8 cellular contexts compared by ENCODE assay signal in the genomic region with DNA sequence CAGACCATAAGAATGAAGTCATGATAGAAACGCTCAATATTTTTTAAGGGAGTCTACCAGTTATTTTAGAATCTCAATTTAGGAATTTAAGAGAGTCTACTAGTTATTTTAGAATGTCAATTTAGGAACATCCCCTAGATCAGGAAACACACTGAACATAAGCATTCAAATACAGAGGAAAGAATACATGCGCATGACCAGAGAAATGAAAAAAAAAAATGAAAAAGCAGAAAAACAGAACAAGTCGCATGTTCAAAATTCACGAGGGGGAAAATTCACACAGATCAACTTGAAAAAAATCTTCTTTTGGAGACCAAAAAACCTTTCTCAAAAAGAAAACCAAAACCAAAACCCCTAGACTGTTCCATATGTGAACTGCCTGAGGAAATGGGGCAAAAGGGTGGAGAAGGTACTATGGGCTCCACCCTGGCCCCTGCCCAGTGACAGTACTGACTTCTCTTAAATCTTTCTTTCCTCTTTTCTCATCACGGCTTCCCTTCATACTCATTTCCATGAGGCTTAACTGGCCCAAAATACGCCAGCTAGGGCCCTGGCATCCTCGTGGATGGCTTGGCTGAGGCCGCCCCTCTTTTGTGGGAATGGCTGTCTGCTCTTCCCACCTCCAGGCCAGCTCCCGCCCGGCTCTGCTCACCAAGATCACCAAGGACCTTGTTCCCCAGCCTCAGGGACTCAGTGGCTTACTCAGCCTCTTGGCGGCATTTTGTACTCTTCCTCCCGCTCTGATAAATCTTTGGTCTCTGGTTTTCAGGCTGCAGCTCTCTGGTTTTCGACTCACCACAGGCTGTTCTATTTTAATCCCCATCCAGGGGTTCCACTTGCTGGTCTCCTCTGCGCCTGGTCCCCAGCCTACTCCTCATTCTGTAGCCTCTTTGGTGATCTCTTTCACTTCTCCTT. TPM values are rescaled to one million over a fixed set of nuclear protein-coding genes. Genes with fewer than 3 reads are reported as not detected.
DNase-seq lines count a peak whose midpoint lies in the region; ATAC-seq, FAIRE-seq and TF ChIP-seq lines count a peak whose summit lies in the region.

No MANE protein-coding gene starts in this region.

- H3K27ac ChIP-seq in astrocyte (ENCODE audit: low read depth, low read length) = no peak overlapping the region

- peaks cover 18% of the 10 kb centered on the region for H4K20me1 ChIP-seq in astrocyte (ENCODE audit: insufficient read depth, low read length)

- peaks cover 93% of the 10 kb centered on the region for H3K79me2 ChIP-seq in astrocyte (ENCODE audit: insufficient read depth, low read length)

- no peak overlapping the region for H3K4me2 ChIP-seq in astrocyte (ENCODE audit: low read length)

- H3K4me1 Mint-ChIP-seq in Caco-2 (ENCODE audit: low read depth, unreplicated experiment) (peaks cover 10% of the 10 kb centered on the region), astrocyte (ENCODE audit: low read depth, unreplicated experiment) (peaks cover 23% of the 10 kb centered on the region), nephron progenitor cell (peaks cover 15% of the 10 kb centered on the region)

- POLR2A ChIA-PET in Caco-2 (lab: Charles Lee) = no interaction called here

- DNase-seq in Caco-2 (no peak), astrocyte (ENCODE audit: low read depth) (no peak), nephron progenitor cell (no peak), NCI-H1694 treated with DMSO at 0.1 percent for 48 hours (lab: John Stamatoyannopoulos, UW) (no peak), NCI-H1105 (lab: John Stamatoyannopoulos, UW) (no peak)
- no peak for DNase-seq in stimulated activated CD4-positive, alpha-beta T cell treated with anti-CD3 and anti-CD28 coated beads, Interleukin-4, amount 100 ng/mL, for 1 hour

- no peak for TF ChIP-seq CTCF in Caco-2 (IDR thresholded peaks at IDR 0.05; ENCODE audit: insufficient read depth in 1 of 2, low read depth in 1 of 2, low read length in 1 of 2, severe bottlenecking in 1 of 2, unreplicated experiment in 1 of 2)
- TF ChIP-seq CTCF in astrocyte (IDR thresholded peaks at IDR 0.05; ENCODE audit: insufficient read depth, low read depth, low read length) = no peak
- no peak for TF ChIP-seq CTCF in nephron progenitor cell (IDR thresholded peaks at IDR 0.05)

- CTCF ChIA-PET in Caco-2 (lab: Charles Lee) = no interaction called here

- no peaks in the 10 kb centered on the region for H3K27me3 Mint-ChIP-seq in Caco-2 (ENCODE audit: insufficient read depth, unreplicated experiment)
- no peaks in the 10 kb centered on the region for H3K27me3 Mint-ChIP-seq in astrocyte (ENCODE audit: low read depth, unreplicated experiment)
- no peaks in the 10 kb centered on the region for H3K27me3 Mint-ChIP-seq in nephron progenitor cell (ENCODE audit: low read depth, poor library complexity)

- H3K4me3 Mint-ChIP-seq in Caco-2 (ENCODE audit: unreplicated experiment) (no peak overlapping the region), astrocyte (ENCODE audit: unreplicated experiment) (no peak overlapping the region), nephron progenitor cell (no peak overlapping the region)

- H3K27ac Mint-ChIP-seq in Caco-2 (ENCODE audit: unreplicated experiment) (peak overlapping the region; percentile 37), astrocyte (ENCODE audit: unreplicated experiment) (peak overlapping the region; percentile 58), nephron progenitor cell (peak overlapping the region; percentile 80)

- H3K36me3 Mint-ChIP-seq in Caco-2 (ENCODE audit: insufficient read depth, unreplicated experiment) (peaks cover 11% of the 10 kb centered on the region), astrocyte (ENCODE audit: low read depth, unreplicated experiment) (peaks cover 5% of the 10 kb centered on the region), nephron progenitor cell (ENCODE audit: low read depth) (peaks cover 20% of the 10 kb centered on the region)

- H3K4me3 ChIP-seq in Caco-2 (ENCODE audit: low read depth, low read length) (no peak overlapping the region), astrocyte (ENCODE audit: insufficient read depth, low read depth, low read length) (no peak overlapping the region)

- H3K9ac ChIP-seq in astrocyte (ENCODE audit: low read length) = no peak overlapping the region

- no peaks in the 10 kb centered on the region for H3K9me3 Mint-ChIP-seq in Caco-2 (ENCODE audit: unreplicated experiment)
- no peaks in the 10 kb centered on the region for H3K9me3 Mint-ChIP-seq in astrocyte (ENCODE audit: unreplicated experiment)
- peaks cover 13% of the 10 kb centered on the region for H3K9me3 Mint-ChIP-seq in nephron progenitor cell

- FAIRE-seq in astrocyte (lab: Jason Lieb, UNC) = no peak

- BruUV-seq in Caco-2 (replicated peaks; lab: Mats Ljungman, UMichigan) = no TSS peak

- no peak overlapping the region for H2AFZ ChIP-seq in astrocyte (ENCODE audit: low read depth, low read length)

- H3K9me3 ChIP-seq in Caco-2 (no peaks in the 10 kb centered on the region), astrocyte (ENCODE audit: insufficient read depth, low read depth, low read length) (no peaks in the 10 kb centered on the region)

- no peaks in the 10 kb centered on the region for H3K27me3 ChIP-seq in Caco-2 (replicated peaks; ENCODE audit: control insufficient read depth, insufficient read depth, low read length)
- H3K27me3 ChIP-seq in astrocyte (ENCODE audit: insufficient read depth, low read length) = no peaks in the 10 kb centered on the region

- peak; percentile 62 for ATAC-seq in GM21360 (IDR thresholded peaks at IDR 0.05; ENCODE audit: unreplicated experiment)
- peak; percentile 52 for ATAC-seq in HG03571 (IDR thresholded peaks at IDR 0.05; ENCODE audit: unreplicated experiment)

- H3K36me3 ChIP-seq in Caco-2 (ENCODE audit: control insufficient read depth, insufficient read depth, low read length) (no peaks in the 10 kb centered on the region), astrocyte (ENCODE audit: insufficient read depth, low read length) (no peaks in the 10 kb centered on the region)

- intact Hi-C loops in Caco-2 (cut with micrococcal nuclease; ENCODE audit: unreplicated experiment) = no loop called here

- H3K4me1 ChIP-seq in Caco-2 (no peaks in the 10 kb centered on the region), astrocyte (ENCODE audit: insufficient read depth, low read length) (peaks cover under 1% of the 10 kb centered on the region)

RNA-seq across cellular contexts. Expression of gene ZBTB2, which starts 11.2 kb away (rescaled TPM):
- total RNA-seq in Caco-2 (2022) = 23.7 and 23.9 TPM in 2 replicates
- 19.3 and 20.8 TPM in 2 replicates for total RNA-seq in astrocyte
